Comparison of ENCODE assay signal across 21 cellular contexts in genomic region chr10:96703358-96703757, GRCh38. TPM values are rescaled to one million over a fixed set of nuclear protein-coding genes. Genes with fewer than 3 reads are reported as not detected.
DNase-seq lines count a peak whose midpoint lies in the region; ATAC-seq and TF ChIP-seq lines count a peak whose summit lies in the region.
"Had no signal": no experiment of that assay in that cellular context is flagged by ENCODE, and none has a peak within 500 bp of the region (broad histone marks: within the 10 kb centered on the region; RNA-seq: fewer than 3 reads in every experiment).

No MANE protein-coding gene starts in this region.

- H3K9me3 Mint-ChIP-seq in naive B cell = no peaks in the 10 kb centered on the region
- H3K9me3 Mint-ChIP-seq: T-cell had no signal

- H4K20me1 ChIP-seq in Karpas-422 (ENCODE audit: insufficient read depth, low read depth, low read length) = no peaks in the 10 kb centered on the region
- H4K20me1 ChIP-seq in OCI-LY3 (ENCODE audit: insufficient read depth, low read length) = no peaks in the 10 kb centered on the region
- H4K20me1 ChIP-seq in MM.1S (ENCODE audit: insufficient read depth, low read length) = no peaks in the 10 kb centered on the region

- H3K4me2 ChIP-seq in Karpas-422 (ENCODE audit: low read depth, low read length, poor library complexity, severe bottlenecking) (peak overlapping the region; percentile 87), OCI-LY3 (ENCODE audit: low read length) (peak overlapping the region; percentile 63), MM.1S (ENCODE audit: low read depth, low read length) (no peak overlapping the region)

- H3K36me3 Mint-ChIP-seq in naive B cell = peaks cover 0 to 5% of the 10 kb centered on the region in 2 donors
- H3K36me3 Mint-ChIP-seq: T-cell had no signal

- peak overlapping the region; percentile 43 to 98 (median 96) for H3K27ac Mint-ChIP-seq in naive B cell
- H3K27ac Mint-ChIP-seq: T-cell had no signal

- peak; percentile 38 to 47 for ATAC-seq in naive B cell (ENCODE audit: low read depth in 2 of 2)
- ATAC-seq: HCT116, HepG2, left lung, T-cell had no signal

- H3K27ac ChIP-seq in Karpas-422 (ENCODE audit: low read length) (peak overlapping the region; percentile 100), OCI-LY3 (ENCODE audit: low read length) (peak overlapping the region; percentile 56), MM.1S (ENCODE audit: low read length) (no peak overlapping the region)
- H3K27ac ChIP-seq: breast epithelium, upper lobe of left lung had no signal

- peak; percentile 45 for DNase-seq in GM12865 (ENCODE audit: low read depth)
- peak; percentile 69 for DNase-seq in Karpas-422
- peak; percentile 75 for DNase-seq in naive B cell
- no peak for DNase-seq in RKO (ENCODE audit: low spot score)
- DNase-seq in activated effector memory CD4-positive, alpha-beta T cell treated with Interleukin-2 at 50 U/mL for 16 hours = no peak
- DNase-seq in NCI-H82 treated with DMSO at 0.1 percent for 48 hours (lab: John Stamatoyannopoulos, UW; ENCODE audit: unreplicated experiment) = no peak
- DNase-seq in MM.1S = no peak
- DNase-seq: activated CD4-positive, alpha-beta T cell treated with anti-CD3 and anti-CD28 coated beads, Interleukin-2, amount 50 U/mL, for 1 hour; cortex of kidney; left lung; MG63; NCI-H1930; NCI-H2227 treated with DMSO at 0.1 percent for 48 hours; NCI-H748 treated with DMSO at 0.1 percent for 48 hours; stimulated activated CD4-positive, alpha-beta T cell treated with anti-CD3 and anti-CD28 coated beads, Interleukin-4, amount 100 ng/mL, for 24 hours; T-cell; upper lobe of left lung had no signal

- H3F3A ChIP-seq in MM.1S (ENCODE audit: insufficient read depth, low read length) = peaks cover 8% of the 10 kb centered on the region

- peak overlapping the region; percentile 39 for H3K4me3 ChIP-seq in GM12865 (ENCODE audit: low read depth, low read length)
- H3K4me3 ChIP-seq in Karpas-422 (ENCODE audit: low read length) = peak overlapping the region; percentile 59
- peak overlapping the region; percentile 35 for H3K4me3 ChIP-seq in OCI-LY3 (ENCODE audit: low read length)
- no peak overlapping the region for H3K4me3 ChIP-seq in MM.1S (ENCODE audit: low read length)
- H3K4me3 ChIP-seq: breast epithelium, left lung, MG63, upper lobe of left lung had no signal

- peak overlapping the region; percentile 51 to 89 (median 81) for H3K4me3 Mint-ChIP-seq in naive B cell
- H3K4me3 Mint-ChIP-seq: T-cell had no signal

- peaks cover 65% of the 10 kb centered on the region for H3K79me2 ChIP-seq in Karpas-422 (ENCODE audit: low read length)
- peaks cover 18% of the 10 kb centered on the region for H3K79me2 ChIP-seq in OCI-LY3 (ENCODE audit: low read length)
- no peaks in the 10 kb centered on the region for H3K79me2 ChIP-seq in MM.1S (ENCODE audit: low read length)

- H2AFZ ChIP-seq in Karpas-422 (ENCODE audit: low read length) = no peak overlapping the region
- no peak overlapping the region for H2AFZ ChIP-seq in OCI-LY3 (ENCODE audit: low read depth, low read length)
- no peak overlapping the region for H2AFZ ChIP-seq in MM.1S (ENCODE audit: low read length)

- peak overlapping the region; percentile 66 for H3K9ac ChIP-seq in Karpas-422 (ENCODE audit: low read length)
- no peak overlapping the region for H3K9ac ChIP-seq in OCI-LY3 (ENCODE audit: low read length)
- no peak overlapping the region for H3K9ac ChIP-seq in MM.1S (ENCODE audit: low read length)

- H3K27me3 Mint-ChIP-seq in naive B cell = no peaks in the 10 kb centered on the region
- H3K27me3 Mint-ChIP-seq: T-cell had no signal

- no peaks in the 10 kb centered on the region for H3K27me3 ChIP-seq in Karpas-422 (ENCODE audit: low read length)
- H3K27me3 ChIP-seq in OCI-LY3 (ENCODE audit: low read depth, low read length) = no peaks in the 10 kb centered on the region
- H3K27me3 ChIP-seq in MM.1S (replicated peaks; ENCODE audit: insufficient read depth, low read length) = no peaks in the 10 kb centered on the region
- H3K27me3 ChIP-seq: breast epithelium, left lung, MG63, upper lobe of left lung had no signal

- H3K36me3 ChIP-seq in Karpas-422 (ENCODE audit: insufficient read depth, low read length) (peaks cover 7% of the 10 kb centered on the region), OCI-LY3 (replicated peaks; ENCODE audit: low read depth, low read length) (peaks cover 13% of the 10 kb centered on the region), MM.1S (replicated peaks; ENCODE audit: insufficient read depth, low read length) (no peaks in the 10 kb centered on the region)
- H3K36me3 ChIP-seq: breast epithelium, MG63, upper lobe of left lung had no signal

- H3K4me1 Mint-ChIP-seq in naive B cell = peaks cover 62 to 78% (median 66%) of the 10 kb centered on the region in 3 donors

- H3K4me1 ChIP-seq in Karpas-422 (ENCODE audit: low read length) (peaks cover 85% of the 10 kb centered on the region), OCI-LY3 (ENCODE audit: low read length) (peaks cover 72% of the 10 kb centered on the region), MM.1S (ENCODE audit: low read length) (no peaks in the 10 kb centered on the region)
- H3K4me1 ChIP-seq: breast epithelium, upper lobe of left lung had no signal

- H3K9me2 ChIP-seq in Karpas-422 (replicated peaks; ENCODE audit: insufficient read depth, low read length) (no peaks in the 10 kb centered on the region), MM.1S (replicated peaks; ENCODE audit: insufficient read depth, low read length) (no peaks in the 10 kb centered on the region)

- no peak for TF ChIP-seq CTCF in GM12865 (IDR thresholded peaks at IDR 0.05; ENCODE audit: insufficient read depth, low read depth, low read length, missing control alignments)
- TF ChIP-seq CTCF in OCI-LY3 (IDR thresholded peaks at IDR 0.05; ENCODE audit: low read depth, low read length) = no peak
- no peak for TF ChIP-seq CTCF in MM.1S (IDR thresholded peaks at IDR 0.05; ENCODE audit: low read length)

- no peaks in the 10 kb centered on the region for H3K9me3 ChIP-seq in Karpas-422 (ENCODE audit: low read length)
- H3K9me3 ChIP-seq in OCI-LY3 (ENCODE audit: insufficient read depth, low read length) = no peaks in the 10 kb centered on the region
- H3K9me3 ChIP-seq in MM.1S (replicated peaks; ENCODE audit: insufficient read depth, low read length) = no peaks in the 10 kb centered on the region
- H3K9me3 ChIP-seq: breast epithelium, left lung, MG63, upper lobe of left lung had no signal

RNA-seq across cellular contexts. Expression of gene PIK3AP1, which starts 17.0 kb away (rescaled TPM):
- 131 and 162 TPM in 2 replicates for total RNA-seq in Karpas-422 (2014; rRNA removed; shearing (Covaris generic); ENCODE audit: low replicate concordance)
- polyA plus RNA-seq in naive B cell (ENCODE audit: low read depth in 6 of 6) = 100 to 1,000 TPM; 153 to 247 (median 170) TPM

Comparison
In these comparisons a context has a peak if more than half of its experiments do, and no peak if none do; other contexts are left out.
1. DNase-seq: peak in GM12865 (single experiment), Karpas-422 (single experiment) and naive B cell (single experiment); none in RKO (single experiment), activated effector memory CD4-positive, alpha-beta T cell treated with Interleukin-2 at 50 U/mL for 16 hours (single experiment), NCI-H82 treated with DMSO at 0.1 percent for 48 hours (single experiment) and MM.1S (single experiment).